In the genomic region with DNA sequence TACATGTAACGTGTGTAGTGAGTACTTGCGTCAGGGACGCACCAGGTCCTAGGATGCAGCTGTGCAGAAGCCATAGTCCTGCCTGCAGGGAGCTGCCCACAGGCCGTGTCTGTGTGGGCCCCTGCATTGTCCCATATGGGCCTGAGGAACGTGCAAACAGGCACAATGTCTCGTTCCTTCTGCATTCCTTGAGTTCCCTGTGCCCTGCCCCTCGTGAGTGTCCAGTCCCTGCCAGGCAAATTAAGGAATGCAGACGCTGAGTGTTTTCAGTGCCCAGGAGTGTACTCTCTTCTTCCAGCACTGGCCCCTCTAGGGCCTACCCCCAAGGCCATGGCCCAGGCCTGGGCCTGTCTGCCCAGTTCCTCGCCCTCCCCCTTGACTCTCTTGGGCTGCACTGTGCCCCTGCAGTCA, we compare ENCODE assay signal across 24 cellular contexts.
DNase-seq lines count a peak whose midpoint lies in the region; ATAC-seq, FAIRE-seq and TF ChIP-seq lines count a peak whose summit lies in the region.
"Had no signal": no experiment of that assay in that cellular context is flagged by ENCODE, and none has a peak within 500 bp of the region (broad histone marks: within the 10 kb centered on the region; RNA-seq: fewer than 3 reads in every experiment).

No MANE protein-coding gene starts in this region.

- H2BK15ac ChIP-seq in H1 (ENCODE audit: low read length): no peak overlapping the region

- no peak overlapping the region for H3K4me2 ChIP-seq in H1 (ENCODE audit: insufficient read depth in 1 of 2, low read depth in 2 of 2, low read length in 2 of 2)

- H2BK20ac ChIP-seq in H1 (ENCODE audit: low read length): no peak overlapping the region

- H3K27ac ChIP-seq in H1 (ENCODE audit: low read depth, low read length): no peak overlapping the region; the same call in 1 of the 2 replicates
- H3K27ac ChIP-seq in naive thymus-derived CD4-positive, alpha-beta T cell (ENCODE audit: low read depth, low read length): no peak overlapping the region
- H3K27ac ChIP-seq in upper lobe of left lung: peak overlapping the region in 3 of 4 donors; percentile 17 to 70 (median 64)
- H3K27ac ChIP-seq: Peyer's patch had no signal

- peaks cover 11 to 39% (median 16%) of the 10 kb centered on the region in 5 donors for H3K27me3 Mint-ChIP-seq in naive thymus-derived CD4-positive, alpha-beta T cell
- peaks cover 45% of the 10 kb centered on the region for H3K27me3 Mint-ChIP-seq in activated T-cell treated with anti-CD3 and anti-CD28 coated beads, Interleukin-2, amount 50 U/mL, for 4 hours (ENCODE audit: low read depth)

- H3K9me3 Mint-ChIP-seq in naive thymus-derived CD4-positive, alpha-beta T cell: peaks cover 0 to 12% (median 4%) of the 10 kb centered on the region in 11 donors
- H3K9me3 Mint-ChIP-seq in activated T-cell treated with anti-CD3 and anti-CD28 coated beads, Interleukin-2, amount 50 U/mL, for 4 hours: peaks cover 8% of the 10 kb centered on the region

- H4K20me1 ChIP-seq in H1 (replicated peaks in 1 of 2; ENCODE audit: control insufficient read depth in 1 of 2, insufficient read depth in 2 of 2, low read length in 2 of 2): peaks cover 0 to 2% of the 10 kb centered on the region in 2 experiments

- no peak overlapping the region for H3K4me3 Mint-ChIP-seq in naive thymus-derived CD4-positive, alpha-beta T cell
- no peak overlapping the region for H3K4me3 Mint-ChIP-seq in activated T-cell treated with anti-CD3 and anti-CD28 coated beads, Interleukin-2, amount 50 U/mL, for 4 hours
- H3K4me3 Mint-ChIP-seq: B cell, CD14-positive monocyte, IgD-negative memory B cell had no signal

- WGBS in H1 (ENCODE audit: extremely low coverage in 1 of 2, insufficient coverage in 1 of 2, insufficient read length in 1 of 2, insufficient replicate concordance in 2 of 2, low coverage in 1 of 2, low lambda C conversion rate in 2 of 2, missing lambda C conversion rate in 1 of 2), 2 experiments: 78% methylated on average over 9 of the region's 9 CpGs; no CpG with 5 or more reads in 1 of the 2 experiments
- 50 to 71% methylated on average over 8 to 9 of the region's 9 CpGs for WGBS in upper lobe of left lung, 2 donors

- no peak for TF ChIP-seq POLR2A in H1 (IDR thresholded peaks at IDR 0.05; ENCODE audit: control extremely low read depth in 1 of 2, low read depth in 2 of 2, low read length in 2 of 2)
- TF ChIP-seq POLR2A in upper lobe of left lung (IDR thresholded peaks at IDR 0.05): no peak

- H3K23ac ChIP-seq in H1 (ENCODE audit: insufficient read length): no peak overlapping the region

- no peak for FAIRE-seq in H1 (lab: Jason Lieb, UNC)
- FAIRE-seq: A204.1, D721Med, GM19239 had no signal

- H3K4me1 ChIP-seq in H1 (replicated peaks in 1 of 4; ENCODE audit: control insufficient read depth in 3 of 4, insufficient read depth in 4 of 4, low read length in 3 of 4) (peaks cover 0 to 7% (median 4%) of the 10 kb centered on the region in 4 experiments; a peak in 6 of 7 replicates), upper lobe of left lung (peaks cover 0 to 19% (median 4%) of the 10 kb centered on the region in 4 donors)
- peaks cover 0 to 8% of the 10 kb centered on the region in 2 donors for H3K4me1 ChIP-seq in naive thymus-derived CD4-positive, alpha-beta T cell (ENCODE audit: control insufficient read depth in 2 of 2, insufficient read depth in 2 of 2, low read length in 2 of 2)

- POLR2A ChIA-PET in H1 (lab: Charles Lee; ENCODE audit: partially characterized antibody): interaction anchor here (1.2 to 2.2 kb wide), 2 partner anchors 10 to 59 kb away, joined by 3 to 6 read pairs; no protein-coding TSS in a partner anchor
- POLR2A ChIA-PET in naive thymus-derived CD4-positive, alpha-beta T cell (lab: Charles Lee): no interaction called here

- 0 out of 2 replicates have a peak overlapping the region, but pooled peaks have one; percentile 55 for H2BK5ac ChIP-seq in H1 (ENCODE audit: low read depth, low read length)

- no peak for TF ChIP-seq EP300 in H1 (IDR thresholded peaks at IDR 0.05; ENCODE audit: borderline replicate concordance in 1 of 2, low read depth in 2 of 2, low read length in 2 of 2)
- no peak for TF ChIP-seq EP300 in upper lobe of left lung (IDR thresholded peaks at IDR 0.05)

- H3K27me3 ChIP-seq in H1 (replicated peaks in 1 of 4; ENCODE audit: control insufficient read depth in 3 of 4, extremely low read depth in 1 of 4, insufficient read depth in 3 of 4, low read length in 3 of 4): peaks cover 6 to 30% (median 26%) of the 10 kb centered on the region in 4 experiments; a peak in 6 of 7 replicates
- H3K27me3 ChIP-seq in naive thymus-derived CD4-positive, alpha-beta T cell (ENCODE audit: control insufficient read depth in 2 of 2, insufficient read depth in 2 of 2, low read length in 2 of 2): no peaks in the 10 kb centered on the region
- peaks cover 0 to 13% (median 5%) of the 10 kb centered on the region in 4 donors for H3K27me3 ChIP-seq in upper lobe of left lung

- intact Hi-C loops in left ventricle myocardium superior (cut with micrococcal nuclease): no loop called here
- intact Hi-C loops in Right ventricle myocardium inferior (cut with DNase I): no loop called here
- intact Hi-C loops in naive thymus-derived CD4-positive, alpha-beta T cell (cut with micrococcal nuclease): no loop called here

- H3K36me3 Mint-ChIP-seq in naive thymus-derived CD4-positive, alpha-beta T cell: no peaks in the 10 kb centered on the region
- H3K36me3 Mint-ChIP-seq in activated T-cell treated with anti-CD3 and anti-CD28 coated beads, Interleukin-2, amount 50 U/mL, for 4 hours (ENCODE audit: insufficient read depth): no peaks in the 10 kb centered on the region
- H3K36me3 Mint-ChIP-seq: CD14-positive monocyte had no signal

- ATAC-seq in left ventricle myocardium superior (no peak), Right ventricle myocardium inferior (no peak), upper lobe of left lung (ENCODE audit: low FRiP score in 2 of 2) (peak in 1 of 2 donors; percentile 49)
- ATAC-seq in naive thymus-derived CD4-positive, alpha-beta T cell: peak; percentile 3
- ATAC-seq in activated T-cell treated with anti-CD3 and anti-CD28 coated beads, Interleukin-2, amount 50 U/mL, for 4 hours: no peak

- H3K4me3 ChIP-seq in H1 (ENCODE audit: extremely low read depth in 1 of 4, insufficient read depth in 2 of 4, low read depth in 3 of 4, low read length in 4 of 4) (no peak overlapping the region), upper lobe of left lung (no peak overlapping the region)
- no peak overlapping the region for H3K4me3 ChIP-seq in naive thymus-derived CD4-positive, alpha-beta T cell (ENCODE audit: low read length)
- H3K4me3 ChIP-seq: Peyer's patch had no signal

- no peak overlapping the region for H3K27ac Mint-ChIP-seq in naive thymus-derived CD4-positive, alpha-beta T cell
- H3K27ac Mint-ChIP-seq: B cell, CD14-positive monocyte had no signal

- H3K9me3 ChIP-seq in H1 (ENCODE audit: insufficient read depth in 2 of 2, low read depth in 1 of 2, low read length in 1 of 2) (no peaks in the 10 kb centered on the region; a peak in 1 of 4 replicates), upper lobe of left lung (peaks cover 0 to 8% (median 5%) of the 10 kb centered on the region in 4 donors)
- H3K9me3 ChIP-seq in naive thymus-derived CD4-positive, alpha-beta T cell (ENCODE audit: control insufficient read depth in 2 of 3, low read length in 3 of 3): no peaks in the 10 kb centered on the region
- H3K9me3 ChIP-seq: Peyer's patch had no signal

- H3K4ac ChIP-seq in H1 (replicated peaks; ENCODE audit: insufficient read length, low read depth, low read length): no peak overlapping the region

- H3K9ac ChIP-seq in H1 (replicated peaks in 1 of 4; ENCODE audit: extremely low read depth in 1 of 4, low read depth in 3 of 4, low read length in 3 of 4): no peak overlapping the region

- no peak overlapping the region for H3K56ac ChIP-seq in H1 (replicated peaks; ENCODE audit: insufficient read length, low read depth, low read length)

- no peak overlapping the region for H4K5ac ChIP-seq in H1 (ENCODE audit: insufficient read length, low read depth, low read length)

- H2AFZ ChIP-seq in H1 (ENCODE audit: low read length): no peak overlapping the region

- peak overlapping the region; percentile 6 for H4K91ac ChIP-seq in H1 (replicated peaks; ENCODE audit: insufficient read length, low read length)

- TF ChIP-seq RAD21 in H1 (IDR thresholded peaks at IDR 0.05 in 1 of 2, conservative IDR thresholded peaks at IDR 0.05 in 1 of 2; ENCODE audit: low read depth in 2 of 2, low read length in 2 of 2): 0 out of 4 replicates have a peak, but pooled peaks of 1 of the 2 experiments have one; percentile 1

- peaks cover 10% of the 10 kb centered on the region; the same call in 1 of the 2 replicates for H3K23me2 ChIP-seq in H1 (ENCODE audit: low read depth, low read length)

- H3K36me3 ChIP-seq in H1 (ENCODE audit: control insufficient read depth in 2 of 4, insufficient read depth in 4 of 4, low read length in 3 of 4): no peaks in the 10 kb centered on the region
- no peaks in the 10 kb centered on the region for H3K36me3 ChIP-seq in naive thymus-derived CD4-positive, alpha-beta T cell (ENCODE audit: control insufficient read depth in 2 of 3, insufficient read depth in 3 of 3, low read length in 3 of 3)
- no peaks in the 10 kb centered on the region for H3K36me3 ChIP-seq in upper lobe of left lung
- H3K36me3 ChIP-seq: Peyer's patch had no signal

- H3K79me1 ChIP-seq in H1 (ENCODE audit: low read depth, low read length): no peaks in the 10 kb centered on the region

- DNase-seq in left ventricle myocardium superior: peak; percentile 13
- DNase-seq in Right ventricle myocardium inferior (ENCODE audit: missing footprints): no peak
- DNase-seq in H1 (ENCODE audit: low read depth in 1 of 2, low spot score in 2 of 2): no peak
- no peak for DNase-seq in naive thymus-derived CD4-positive, alpha-beta T cell
- no peak for DNase-seq in upper lobe of left lung
- DNase-seq in activated T-cell treated with anti-CD3 and anti-CD28 coated beads, Interleukin-2, amount 50 U/mL, for 4 hours: no peak
- no peak for DNase-seq in iPS-NIHi11 (ENCODE audit: low spot score)
- no peak for DNase-seq in hippocampal formation (lab: John Stamatoyannopoulos, UW)
- DNase-seq: DMS53, EL, GF-D8, MV-4-11, NCI-H1105 treated with DMSO at 0.1 percent for 48 hours, NCI-H2029 treated with DMSO at 0.1 percent for 48 hours, NCI-H226, NCI-H510A treated with DMSO at 0.1 percent for 48 hours, NCI-H748 treated with DMSO at 0.1 percent for 48 hours, Peyer's patch had no signal

- CTCF ChIA-PET in H1 (lab: Charles Lee; ENCODE audit: partially characterized antibody): interaction anchor here (1.0 to 1.2 kb wide), 2 partner anchors 9 to 234 kb away, joined by 3 to 5 read pairs; no protein-coding TSS in a partner anchor
- CTCF ChIA-PET in naive thymus-derived CD4-positive, alpha-beta T cell (lab: Charles Lee): no interaction called here

- H2BK12ac ChIP-seq in H1 (ENCODE audit: low read depth, low read length): no peak overlapping the region

- TF ChIP-seq CTCF in H1 (IDR thresholded peaks at IDR 0.05; ENCODE audit: control extremely low read depth in 1 of 3, insufficient read depth in 1 of 3, low read depth in 1 of 3, low read length in 3 of 3) (no peak), upper lobe of left lung (IDR thresholded peaks at IDR 0.05) (no peak)

- no peak overlapping the region for H4K8ac ChIP-seq in H1 (ENCODE audit: extremely low read depth, insufficient read depth, low read length)

- no peak overlapping the region for H2AK5ac ChIP-seq in H1 (ENCODE audit: low read depth, low read length)

- H3K4me1 Mint-ChIP-seq in naive thymus-derived CD4-positive, alpha-beta T cell: peaks cover 0 to 11% (median 9%) of the 10 kb centered on the region in 7 donors
- peaks cover 1% of the 10 kb centered on the region for H3K4me1 Mint-ChIP-seq in activated T-cell treated with anti-CD3 and anti-CD28 coated beads, Interleukin-2, amount 50 U/mL, for 4 hours (ENCODE audit: low read depth)
- H3K4me1 Mint-ChIP-seq: B cell, CD14-positive monocyte, IgD-negative memory B cell had no signal

- no peaks in the 10 kb centered on the region for H3K79me2 ChIP-seq in H1 (ENCODE audit: control insufficient read depth in 1 of 2, insufficient read depth in 2 of 2, low read length in 2 of 2)

- no peak overlapping the region for H3K18ac ChIP-seq in H1 (ENCODE audit: extremely low read depth, low read length)

- H3K14ac ChIP-seq in H1 (ENCODE audit: insufficient read length): no peak overlapping the region

- no peak overlapping the region for H2BK120ac ChIP-seq in H1 (replicated peaks; ENCODE audit: low read depth, low read length)

Comparison
In these comparisons a context has a peak if more than half of its experiments do, and no peak if none do; other contexts are left out.
1. H3K27ac ChIP-seq: peak in upper lobe of left lung (3 of 4); none in H1 (single experiment) and naive thymus-derived CD4-positive, alpha-beta T cell (single experiment).